ENCODE assay signal across 8 cellular contexts in genomic region chr7:72829291-72829963, GRCh38. TPM values are rescaled to one million over a fixed set of nuclear protein-coding genes. Genes with fewer than 3 reads are reported as not detected.
DNase-seq lines count a peak whose midpoint lies in the region; ATAC-seq and TF ChIP-seq lines count a peak whose summit lies in the region.
"Not testable (repeated sequence)": the region's sequence is repeated elsewhere in the genome, so short reads cannot be mapped to it uniquely, and the experiment has no call there.

No MANE protein-coding gene starts in this region.

- H3K27ac ChIP-seq in left lung, result peak overlapping the region; percentile 93 to 97

- intact Hi-C loops in CD14-positive monocyte (cut with micrococcal nuclease), result loop anchor here (5.0 to 10.0 kb wide), 2 partner anchors 85 to 98 kb away; partner anchors contain the start of gene POM121 (in 1 of the 2)
- intact Hi-C loops in dendritic cell treated with granulocyte-macrophage colony-stimulating factor and Interleukin-4, amounts not matched to agents 40 ng/mL and 50 ng/mL, for 4 days (cut with micrococcal nuclease); left lung (cut with DNase I): not testable (repeated sequence)

- peaks cover 19% of the 10 kb centered on the region for H3K4me1 Mint-ChIP-seq in CD14-positive monocyte
- peaks cover 17% of the 10 kb centered on the region for H3K4me1 Mint-ChIP-seq in dendritic cell treated with granulocyte-macrophage colony-stimulating factor and Interleukin-4, amounts not matched to agents 40 ng/mL and 50 ng/mL, for 4 days (ENCODE audit: low read depth)

- peak overlapping the region; percentile 90 to 98 (median 96) for H3K27ac Mint-ChIP-seq in CD14-positive monocyte
- peak overlapping the region; percentile 99 for H3K27ac Mint-ChIP-seq in dendritic cell treated with granulocyte-macrophage colony-stimulating factor and Interleukin-4, amounts not matched to agents 40 ng/mL and 50 ng/mL, for 4 days

- peaks cover 24 to 32% of the 10 kb centered on the region in 2 donors for H3K36me3 Mint-ChIP-seq in CD14-positive monocyte
- peaks cover 51% of the 10 kb centered on the region for H3K36me3 Mint-ChIP-seq in dendritic cell treated with granulocyte-macrophage colony-stimulating factor and Interleukin-4, amounts not matched to agents 40 ng/mL and 50 ng/mL, for 4 days (ENCODE audit: low read depth)

- not testable (repeated sequence) for H3K27me3 ChIP-seq in left lung

- H3K27me3 Mint-ChIP-seq in CD14-positive monocyte (ENCODE audit: low read depth in 3 of 3); dendritic cell treated with granulocyte-macrophage colony-stimulating factor and Interleukin-4, amounts not matched to agents 40 ng/mL and 50 ng/mL, for 4 days: not testable (repeated sequence)

- H3K4me3 Mint-ChIP-seq in CD14-positive monocyte, result peak overlapping the region; percentile 91 to 100
- peak overlapping the region; percentile 95 for H3K4me3 Mint-ChIP-seq in dendritic cell treated with granulocyte-macrophage colony-stimulating factor and Interleukin-4, amounts not matched to agents 40 ng/mL and 50 ng/mL, for 4 days

- peak; percentile 97 for DNase-seq in CD14-positive monocyte (ENCODE audit: low spot score)
- DNase-seq in NCI-H748 (lab: John Stamatoyannopoulos, UW; ENCODE audit: unreplicated experiment), result peak; percentile 98
- DNase-seq in activated CD4-positive, alpha-beta T cell treated with anti-CD3 and anti-CD28 coated beads, Interleukin-2, amount 50 U/mL, for 24 hours (ENCODE audit: low read depth in 1 of 2, low spot score in 1 of 2), result peak; percentile 89 to 98
- peak; percentile 97 for DNase-seq in left lung
- peak; percentile 96 for DNase-seq in stimulated activated CD4-positive, alpha-beta T cell treated with anti-CD3 and anti-CD28 coated beads, Interleukin-2, amount 100 ng/mL, for 4 hours (ENCODE audit: low read depth)

- H3K4me3 ChIP-seq in left lung, result peak overlapping the region; percentile 66 to 76

- not testable (repeated sequence) for H3K9me3 ChIP-seq in left lung

- H3K36me3 ChIP-seq in left lung, result peaks cover 0 to 32% of the 10 kb centered on the region in 2 donors

- TF ChIP-seq CTCF in CD14-positive monocyte (IDR thresholded peaks at IDR 0.05); left lung (IDR thresholded peaks at IDR 0.05): not testable (repeated sequence)

- H3K9me3 Mint-ChIP-seq in CD14-positive monocyte; dendritic cell treated with granulocyte-macrophage colony-stimulating factor and Interleukin-4, amounts not matched to agents 40 ng/mL and 50 ng/mL, for 4 days: not testable (repeated sequence)

- H3K4me1 ChIP-seq in left lung, result peaks cover 4 to 32% of the 10 kb centered on the region in 2 donors

- ATAC-seq in GM19395 (IDR thresholded peaks at IDR 0.05; ENCODE audit: unreplicated experiment), result peak; percentile 55
- ATAC-seq in HG03558 (IDR thresholded peaks at IDR 0.05; ENCODE audit: extremely low read depth, unreplicated experiment), result peak; percentile 38
- peak; percentile 79 for ATAC-seq in left lung

RNA-seq across cellular contexts. Expression of gene TYW1B, which starts 1.4 kb away (rescaled TPM):
- under 1 TPM; 0.17 to 0.31 TPM for polyA plus RNA-seq in CD14-positive monocyte
- total RNA-seq in left lung, result 1 to 10 TPM; 2.4 to 9.7 TPM

Comparison
In these comparisons a context has a peak if more than half of its experiments do, and no peak if none do; other contexts are left out.
1. Peak in every context shown above with its lines: DNase-seq, ATAC-seq, H3K4me3 ChIP-seq and H3K27ac ChIP-seq.